Comparison of ENCODE assay signal across 8 cellular contexts in the genomic region with DNA sequence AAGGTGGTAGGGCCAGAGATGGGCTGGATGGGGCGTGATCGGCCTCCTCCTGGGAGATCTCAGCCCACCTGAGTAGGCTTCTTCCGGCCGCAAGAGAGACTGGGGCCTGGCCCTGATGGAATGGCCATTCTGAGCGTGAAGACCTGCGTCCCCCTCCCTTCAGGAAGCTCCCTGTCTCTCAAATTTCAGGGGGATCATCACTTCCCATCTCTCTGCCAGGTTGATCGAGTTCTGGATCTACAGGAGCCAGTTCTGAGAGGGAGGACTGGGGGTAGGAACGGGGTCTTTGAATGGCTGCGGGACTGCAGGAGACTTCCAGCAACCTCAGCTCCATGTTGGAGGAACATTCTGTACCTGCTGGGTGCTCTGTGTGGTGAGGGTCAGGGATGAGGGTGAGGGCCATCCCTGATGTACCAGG. TPM values are rescaled to one million over a fixed set of nuclear protein-coding genes. Genes with fewer than 3 reads are reported as not detected.
DNase-seq lines count a peak whose midpoint lies in the region; ATAC-seq and TF ChIP-seq lines count a peak whose summit lies in the region.

No MANE protein-coding gene starts in this region.

- H3K4me1 ChIP-seq in gastrocnemius medialis (peaks cover 6 to 8% of the 10 kb centered on the region in 2 donors), mucosa of descending colon (ENCODE audit: low read depth) (no peaks in the 10 kb centered on the region)

- intact Hi-C loops in gastrocnemius medialis (cut with DNase I; ENCODE audit: low total_unique reads) (loop anchor here (1.0 to 10.0 kb wide), 2 partner anchors 27 to 1741 kb away; partner anchors contain the start of gene PSMD3), mucosa of descending colon (cut with DNase I, micrococcal nuclease) (no loop called here)

- TF ChIP-seq CTCF in GM12865 (IDR thresholded peaks at IDR 0.05; ENCODE audit: insufficient read depth, low read depth, low read length, missing control alignments): no peak
- no peak for TF ChIP-seq CTCF in fibroblast of mammary gland (conservative IDR thresholded peaks at IDR 0.05; ENCODE audit: control insufficient read depth, insufficient read depth, low read depth, low read length)
- no peak for TF ChIP-seq CTCF in gastrocnemius medialis (IDR thresholded peaks at IDR 0.05 in 4 of 5, conservative IDR thresholded peaks at IDR 0.05 in 1 of 5)
- TF ChIP-seq CTCF in mucosa of descending colon (IDR thresholded peaks at IDR 0.05): no peak

- DNase-seq in GM12865 (ENCODE audit: low read depth) (no peak), fibroblast of mammary gland (ENCODE audit: low read depth) (no peak), gastrocnemius medialis (no peak), mucosa of descending colon (no peak), A172 (ENCODE audit: low spot score) (no peak), NOMO-1 treated with dmso at 0.1 percent for 144 hours (lab: John Stamatoyannopoulos, UW; ENCODE audit: unreplicated experiment) (no peak)

- no peaks in the 10 kb centered on the region for H3K9me3 ChIP-seq in gastrocnemius medialis
- no peaks in the 10 kb centered on the region for H3K9me3 ChIP-seq in mucosa of descending colon

- peak overlapping the region; percentile 65 to 80 (median 76) for H3K27ac ChIP-seq in gastrocnemius medialis

- TF ChIP-seq POLR2A in Raji (IDR thresholded peaks at IDR 0.05; ENCODE audit: insufficient read depth, low read depth, low read length) (peak; percentile 72), gastrocnemius medialis (IDR thresholded peaks at IDR 0.05) (peak in 1 of 2 donors; percentile 24)

- in situ Hi-C loops in gastrocnemius medialis (cut with MboI; ENCODE audit: low sequenced_read_pairs in 4 of 4): no loop called here

- H3K4me3 ChIP-seq in GM12865 (ENCODE audit: low read depth, low read length) (peak overlapping the region; percentile 41), fibroblast of mammary gland (ENCODE audit: control insufficient read depth, low read depth, low read length) (peak overlapping the region; percentile 44), gastrocnemius medialis (peak overlapping the region; percentile 50 to 68 (median 52)), mucosa of descending colon (no peak overlapping the region)

- no peaks in the 10 kb centered on the region for H3K27me3 ChIP-seq in gastrocnemius medialis

- no peak for ATAC-seq in gastrocnemius medialis
- no peak for ATAC-seq in mucosa of descending colon
- ATAC-seq in GM18867 (IDR thresholded peaks at IDR 0.05; ENCODE audit: unreplicated experiment): no peak

- H3K36me3 ChIP-seq in gastrocnemius medialis (no peaks in the 10 kb centered on the region), mucosa of descending colon (ENCODE audit: low read depth) (no peaks in the 10 kb centered on the region)

RNA-seq across cellular contexts. Expression of gene GSDMA, which starts 9.3 kb away (rescaled TPM):
- total RNA-seq in gastrocnemius medialis (under 1 TPM in 2 of 4 donors, not detected in 2; 0.16 to 0.26 TPM), mucosa of descending colon (under 1 TPM; 0.22 to 0.54 (median 0.26) TPM)
- not detected in 2 replicates for total RNA-seq in A172 (2014; rRNA removed; shearing (Covaris generic))

RNA-seq across cellular contexts. Expression of gene LRRC3C, which starts 25.9 kb away (rescaled TPM):
- not detected for total RNA-seq in gastrocnemius medialis
- not detected for total RNA-seq in mucosa of descending colon
- not detected in 2 replicates for total RNA-seq in A172 (2014; rRNA removed; shearing (Covaris generic))

RNA-seq across cellular contexts. Expression of gene ORMDL3, which starts 26.1 kb away (rescaled TPM):
- total RNA-seq in gastrocnemius medialis (10 to 100 TPM; 17.3 to 36.2 (median 29.6) TPM), mucosa of descending colon (10 to 100 TPM; 56.8 to 62.0 (median 58.3) TPM)
- total RNA-seq in A172 (2014; rRNA removed; shearing (Covaris generic)): 40.2 and 43.7 TPM in 2 replicates

RNA-seq across cellular contexts. Expression of gene PSMD3, which starts 27.1 kb away (rescaled TPM):
- total RNA-seq in gastrocnemius medialis (100 to 1,000 TPM; 211 to 364 (median 329) TPM), mucosa of descending colon (100 to 1,000 TPM in 1 of 3 donors, 10 to 100 TPM in 2; 96.0 to 126 (median 96.8) TPM)
- 229 and 262 TPM in 2 replicates for total RNA-seq in A172 (2014; rRNA removed; shearing (Covaris generic))

RNA-seq across cellular contexts. Expression of gene GSDMB, which starts 35.0 kb away (rescaled TPM):
- total RNA-seq in gastrocnemius medialis (1 to 10 TPM in 2 of 4 donors, under 1 TPM in 2; 0.07 to 1.1 (median 0.92) TPM), mucosa of descending colon (100 to 1,000 TPM in 2 of 3 donors, 10 to 100 TPM in 1; 76.1 to 162 (median 139) TPM)
- total RNA-seq in A172 (2014; rRNA removed; shearing (Covaris generic)): 1.6 and 1.9 TPM in 2 replicates
